Comparison of ENCODE assay signal across 8 cellular contexts in genomic region chr11:125348704-125349635, GRCh38.
A peak's percentile ranks its signal among the peaks of the same experiment; 100 is the strongest.
DNase-seq lines count a peak whose midpoint lies in the region; ATAC-seq and TF ChIP-seq lines count a peak whose summit lies in the region.

No MANE protein-coding gene starts in this region.

- POLR2A ChIA-PET in MCF 10A (lab: Yijun Ruan, JAX): no interaction called here

- H3K9me3 Mint-ChIP-seq in MCF 10A (ENCODE audit: unreplicated experiment): no peaks in the 10 kb centered on the region

- H3K27ac Mint-ChIP-seq in T-helper 17 cell: no peak overlapping the region
- no peak overlapping the region for H3K27ac Mint-ChIP-seq in MCF 10A (ENCODE audit: low read depth, unreplicated experiment)

- H3K9me3 ChIP-seq in T-helper 17 cell (ENCODE audit: control insufficient read depth, low read length, poor library complexity, severe bottlenecking): no peaks in the 10 kb centered on the region

- peak; percentile 59 for ATAC-seq in HG03442 (IDR thresholded peaks at IDR 0.05; ENCODE audit: unreplicated experiment)
- ATAC-seq in T-helper 17 cell: peak; percentile 66

- no TSS peak for BruUV-seq in MCF 10A (replicated peaks; lab: Mats Ljungman, UMichigan)

- intact Hi-C loops in MCF 10A (cut with micrococcal nuclease): loop anchor here (1.0 kb wide), 1 partner anchor 387 kb away; no protein-coding TSS in a partner anchor

- H3K4me1 Mint-ChIP-seq in T-helper 17 cell: peaks cover 7% of the 10 kb centered on the region
- H3K4me1 Mint-ChIP-seq in MCF 10A (ENCODE audit: insufficient read depth, unreplicated experiment): peaks cover 6% of the 10 kb centered on the region

- peaks cover 41% of the 10 kb centered on the region for H3K27me3 Mint-ChIP-seq in T-helper 17 cell
- H3K27me3 Mint-ChIP-seq in MCF 10A (ENCODE audit: insufficient read depth, unreplicated experiment): peaks cover 27% of the 10 kb centered on the region

- H3K4me3 Mint-ChIP-seq in T-helper 17 cell (peak overlapping the region; percentile 9), MCF 10A (ENCODE audit: unreplicated experiment) (no peak overlapping the region)

- DNase-seq in DMS 273 (lab: John Stamatoyannopoulos, UW; ENCODE audit: unreplicated experiment) (peak; percentile 73), DMS 273 treated with DMSO at 0.1 percent for 48 hours (lab: John Stamatoyannopoulos, UW) (no peak), T-helper 17 cell (peak in 2 of 3 donors; percentile 12 to 40), MCF 10A (ENCODE audit: unreplicated experiment) (peak; percentile 43), kidney tubule cell (ENCODE audit: low spot score) (peak; percentile 28), GOT3 (lab: John Stamatoyannopoulos, UW) (no peak)
- peak in 2 of 3 donors; percentile 9 to 21 for DNase-seq in stimulated activated CD4-positive, alpha-beta T cell treated with anti-CD3 and anti-CD28 coated beads, TNF-alpha, amount 100 ng/mL, for 1 hour (ENCODE audit: low read depth in 3 of 3, low spot score in 1 of 3)

- TF ChIP-seq CTCF in MCF 10A (IDR thresholded peaks at IDR 0.05; ENCODE audit: unreplicated experiment): peak; percentile 91

- peaks cover 2% of the 10 kb centered on the region for H3K36me3 Mint-ChIP-seq in T-helper 17 cell (ENCODE audit: low read depth)
- H3K36me3 Mint-ChIP-seq in MCF 10A (ENCODE audit: insufficient read depth, unreplicated experiment): no peaks in the 10 kb centered on the region

- CTCF ChIA-PET in MCF 10A (lab: Yijun Ruan, JAX): interaction anchor here (0.5 to 10.2 kb wide), 37 partner anchors 8 to 723 kb away, joined by 3 to 192 read pairs (median 4); partner anchors contain the start of genes CCDC15 and PKNOX2

Comparison
In these comparisons a context has a peak if more than half of its experiments do, and no peak if none do; other contexts are left out.
1. DNase-seq: peak in DMS 273 (single experiment), T-helper 17 cell (2 of 3), MCF 10A (single experiment), kidney tubule cell (single experiment) and stimulated activated CD4-positive, alpha-beta T cell treated with anti-CD3 and anti-CD28 coated beads, TNF-alpha, amount 100 ng/mL, for 1 hour (2 of 3); none in DMS 273 treated with DMSO at 0.1 percent for 48 hours (single experiment) and GOT3 (single experiment).